16 cellular contexts compared by ENCODE assay signal in genomic region chr5:180097163-180097894, GRCh38.
"Had no signal": no experiment of that assay in that cellular context is flagged by ENCODE, and none has a peak within 500 bp of the region (broad histone marks: within the 10 kb centered on the region; RNA-seq: fewer than 3 reads in every experiment).

No MANE protein-coding gene starts in this region.

- H3K27me3 ChIP-seq: colonic mucosa had no signal

- H3K4me3 Mint-ChIP-seq: activated CD4-positive, alpha-beta memory T cell treated with anti-CD3 and anti-CD28 coated beads for 36 hours; activated T-helper 1 cell treated with anti-CD3 and anti-CD28 coated beads, Interleukin-12 subunit alpha, Interleukin-12 subunit beta, Interleukin-2, Interleukin-4 antibody, amounts not matched to agents 30 ng/mL and 10 ng/mL and 1 ng/mL, durations not matched to agents 14 hours and 24 hours and 36 hours; stimulated activated naive CD8-positive, alpha-beta T cell treated with anti-CD3 and anti-CD28 coated beads, Interleukin-15, Interleukin-2, amounts not matched to agents 100 ng/mL and 50 ng/mL, for 24 hours had no signal

- H3K36me3 Mint-ChIP-seq: activated CD4-positive, alpha-beta memory T cell treated with anti-CD3 and anti-CD28 coated beads for 36 hours had no signal

- ATAC-seq: lower lobe of right lung, psoas muscle had no signal

- H3K27ac Mint-ChIP-seq: activated CD4-positive, alpha-beta memory T cell treated with anti-CD3 and anti-CD28 coated beads for 36 hours; activated T-helper 1 cell treated with anti-CD3 and anti-CD28 coated beads, Interleukin-12 subunit alpha, Interleukin-12 subunit beta, Interleukin-2, Interleukin-4 antibody, amounts not matched to agents 30 ng/mL and 10 ng/mL and 1 ng/mL, durations not matched to agents 14 hours and 24 hours and 36 hours; stimulated activated naive CD8-positive, alpha-beta T cell treated with anti-CD3 and anti-CD28 coated beads, Interleukin-15, Interleukin-2, amounts not matched to agents 100 ng/mL and 50 ng/mL, for 24 hours had no signal

- H3K4me1 ChIP-seq: colonic mucosa, psoas muscle had no signal

- FAIRE-seq: astrocyte, urothelium cell line had no signal

- H3K4me3 ChIP-seq: colonic mucosa, lower lobe of right lung, psoas muscle had no signal

- H3K36me3 ChIP-seq: colonic mucosa, lower lobe of right lung had no signal

- H3K9me3 ChIP-seq: colonic mucosa, lower lobe of right lung, psoas muscle had no signal

- H3K9me3 Mint-ChIP-seq: activated CD4-positive, alpha-beta memory T cell treated with anti-CD3 and anti-CD28 coated beads for 36 hours; activated T-helper 1 cell treated with anti-CD3 and anti-CD28 coated beads, Interleukin-12 subunit alpha, Interleukin-12 subunit beta, Interleukin-2, Interleukin-4 antibody, amounts not matched to agents 30 ng/mL and 10 ng/mL and 1 ng/mL, durations not matched to agents 14 hours and 24 hours and 36 hours; stimulated activated naive CD8-positive, alpha-beta T cell treated with anti-CD3 and anti-CD28 coated beads, Interleukin-15, Interleukin-2, amounts not matched to agents 100 ng/mL and 50 ng/mL, for 24 hours had no signal

- H3K27ac ChIP-seq: colonic mucosa, lower lobe of right lung, psoas muscle had no signal

- DNase-seq: activated CD4-positive, alpha-beta memory T cell treated with anti-CD3 and anti-CD28 coated beads for 36 hours; activated CD4-positive, alpha-beta T cell treated with anti-CD3 and anti-CD28 coated beads for 1 hour; activated naive CD4-positive, alpha-beta T cell; colonic mucosa; effector CD4-positive, alpha-beta T cell; hypothalamus; lower lobe of right lung; midbrain; nucleus accumbens; psoas muscle; stimulated activated CD4-positive, alpha-beta T cell treated with anti-CD3 and anti-CD28 coated beads, Interleukin-4, amount 100 ng/mL, for 1 hour; stimulated activated CD8-positive, alpha-beta memory T cell treated with anti-CD3 and anti-CD28 coated beads, Interleukin-4, amount 100 ng/mL, for 48 hours had no signal

- H3K27me3 Mint-ChIP-seq: activated CD4-positive, alpha-beta memory T cell treated with anti-CD3 and anti-CD28 coated beads for 36 hours had no signal
